ENCODE assay signal across 1 cellular context in the genomic region with DNA sequence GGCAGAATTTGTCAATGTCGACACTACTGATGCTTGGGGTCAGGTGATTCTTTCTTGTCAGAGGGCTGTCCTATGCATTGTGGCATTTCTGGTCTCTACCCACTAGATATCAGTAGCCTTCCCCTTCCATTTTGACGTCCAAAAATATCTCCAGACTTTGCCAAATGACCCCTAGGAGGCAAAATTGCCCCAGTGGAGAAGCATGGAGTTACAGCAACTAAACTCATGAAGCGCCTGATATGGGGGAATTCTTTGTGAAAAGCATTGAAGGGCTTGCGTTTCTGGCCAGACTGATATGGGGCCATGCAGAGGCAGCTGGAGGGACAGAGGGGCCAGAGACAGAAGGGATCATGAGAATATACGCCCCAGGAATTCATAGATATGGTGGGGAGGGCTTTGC.
TF ChIP-seq lines count a peak whose summit lies in the region.

No MANE protein-coding gene starts in this region.

TF ChIP-seq in GM23338, 12 proteins besides CTCF, POLR2A, EP300 and RAD21:
- TF ChIP-seq, protein P1, sequence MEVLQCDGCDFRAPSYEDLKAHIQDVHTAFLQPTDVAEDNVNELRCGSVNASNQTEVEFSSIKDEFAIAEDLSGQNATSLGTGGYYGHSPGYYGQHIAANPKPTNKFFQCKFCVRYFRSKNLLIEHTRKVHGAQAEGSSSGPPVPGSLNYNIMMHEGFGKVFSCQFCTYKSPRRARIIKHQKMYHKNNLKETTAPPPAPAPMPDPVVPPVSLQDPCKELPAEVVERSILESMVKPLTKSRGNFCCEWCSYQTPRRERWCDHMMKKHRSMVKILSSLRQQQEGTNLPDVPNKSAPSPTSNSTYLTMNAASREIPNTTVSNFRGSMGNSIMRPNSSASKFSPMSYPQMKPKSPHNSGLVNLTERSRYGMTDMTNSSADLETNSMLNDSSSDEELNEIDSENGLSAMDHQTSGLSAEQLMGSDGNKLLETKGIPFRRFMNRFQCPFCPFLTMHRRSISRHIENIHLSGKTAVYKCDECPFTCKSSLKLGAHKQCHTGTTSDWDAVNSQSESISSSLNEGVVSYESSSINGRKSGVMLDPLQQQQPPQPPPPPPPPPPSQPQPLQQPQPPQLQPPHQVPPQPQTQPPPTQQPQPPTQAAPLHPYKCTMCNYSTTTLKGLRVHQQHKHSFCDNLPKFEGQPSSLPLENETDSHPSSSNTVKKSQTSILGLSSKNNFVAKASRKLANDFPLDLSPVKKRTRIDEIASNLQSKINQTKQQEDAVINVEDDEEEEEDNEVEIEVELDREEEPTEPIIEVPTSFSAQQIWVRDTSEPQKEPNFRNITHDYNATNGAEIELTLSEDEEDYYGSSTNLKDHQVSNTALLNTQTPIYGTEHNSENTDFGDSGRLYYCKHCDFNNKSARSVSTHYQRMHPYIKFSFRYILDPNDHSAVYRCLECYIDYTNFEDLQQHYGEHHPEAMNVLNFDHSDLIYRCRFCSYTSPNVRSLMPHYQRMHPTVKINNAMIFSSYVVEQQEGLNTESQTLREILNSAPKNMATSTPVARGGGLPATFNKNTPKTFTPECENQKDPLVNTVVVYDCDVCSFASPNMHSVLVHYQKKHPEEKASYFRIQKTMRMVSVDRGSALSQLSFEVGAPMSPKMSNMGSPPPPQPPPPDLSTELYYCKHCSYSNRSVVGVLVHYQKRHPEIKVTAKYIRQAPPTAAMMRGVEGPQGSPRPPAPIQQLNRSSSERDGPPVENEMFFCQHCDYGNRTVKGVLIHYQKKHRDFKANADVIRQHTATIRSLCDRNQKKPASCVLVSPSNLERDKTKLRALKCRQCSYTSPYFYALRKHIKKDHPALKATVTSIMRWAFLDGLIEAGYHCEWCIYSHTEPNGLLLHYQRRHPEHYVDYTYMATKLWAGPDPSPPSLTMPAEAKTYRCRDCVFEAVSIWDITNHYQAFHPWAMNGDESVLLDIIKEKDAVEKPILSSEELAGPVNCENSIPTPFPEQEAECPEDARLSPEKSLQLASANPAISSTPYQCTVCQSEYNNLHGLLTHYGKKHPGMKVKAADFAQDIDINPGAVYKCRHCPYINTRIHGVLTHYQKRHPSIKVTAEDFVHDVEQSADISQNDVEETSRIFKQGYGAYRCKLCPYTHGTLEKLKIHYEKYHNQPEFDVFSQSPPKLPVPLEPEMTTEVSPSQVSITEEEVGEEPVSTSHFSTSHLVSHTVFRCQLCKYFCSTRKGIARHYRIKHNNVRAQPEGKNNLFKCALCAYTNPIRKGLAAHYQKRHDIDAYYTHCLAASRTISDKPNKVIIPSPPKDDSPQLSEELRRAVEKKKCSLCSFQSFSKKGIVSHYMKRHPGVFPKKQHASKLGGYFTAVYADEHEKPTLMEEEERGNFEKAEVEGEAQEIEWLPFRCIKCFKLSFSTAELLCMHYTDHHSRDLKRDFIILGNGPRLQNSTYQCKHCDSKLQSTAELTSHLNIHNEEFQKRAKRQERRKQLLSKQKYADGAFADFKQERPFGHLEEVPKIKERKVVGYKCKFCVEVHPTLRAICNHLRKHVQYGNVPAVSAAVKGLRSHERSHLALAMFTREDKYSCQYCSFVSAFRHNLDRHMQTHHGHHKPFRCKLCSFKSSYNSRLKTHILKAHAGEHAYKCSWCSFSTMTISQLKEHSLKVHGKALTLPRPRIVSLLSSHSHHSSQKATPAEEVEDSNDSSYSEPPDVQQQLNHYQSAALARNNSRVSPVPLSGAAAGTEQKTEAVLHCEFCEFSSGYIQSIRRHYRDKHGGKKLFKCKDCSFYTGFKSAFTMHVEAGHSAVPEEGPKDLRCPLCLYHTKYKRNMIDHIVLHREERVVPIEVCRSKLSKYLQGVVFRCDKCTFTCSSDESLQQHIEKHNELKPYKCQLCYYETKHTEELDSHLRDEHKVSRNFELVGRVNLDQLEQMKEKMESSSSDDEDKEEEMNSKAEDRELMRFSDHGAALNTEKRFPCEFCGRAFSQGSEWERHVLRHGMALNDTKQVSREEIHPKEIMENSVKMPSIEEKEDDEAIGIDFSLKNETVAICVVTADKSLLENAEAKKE (CRISPR knock-in tag; IDR thresholded peaks at IDR 0.05): no peak
- no peak for TF ChIP-seq ZNF331 (CRISPR knock-in tag; IDR thresholded peaks at IDR 0.05; ENCODE audit: low read depth)
- no peak for TF ChIP-seq ZNF114 (CRISPR knock-in tag; IDR thresholded peaks at IDR 0.05)
- TF ChIP-seq EZH2phosphoT487 (IDR thresholded peaks at IDR 0.05; ENCODE audit: unreplicated experiment): no peak
- TF ChIP-seq POLR2AphosphoS5 (IDR thresholded peaks at IDR 0.05; ENCODE audit: low read depth): no peak
- no peak for TF ChIP-seq STAT1 (IDR thresholded peaks at IDR 0.05; ENCODE audit: unreplicated experiment)
- TF ChIP-seq, protein P2, sequence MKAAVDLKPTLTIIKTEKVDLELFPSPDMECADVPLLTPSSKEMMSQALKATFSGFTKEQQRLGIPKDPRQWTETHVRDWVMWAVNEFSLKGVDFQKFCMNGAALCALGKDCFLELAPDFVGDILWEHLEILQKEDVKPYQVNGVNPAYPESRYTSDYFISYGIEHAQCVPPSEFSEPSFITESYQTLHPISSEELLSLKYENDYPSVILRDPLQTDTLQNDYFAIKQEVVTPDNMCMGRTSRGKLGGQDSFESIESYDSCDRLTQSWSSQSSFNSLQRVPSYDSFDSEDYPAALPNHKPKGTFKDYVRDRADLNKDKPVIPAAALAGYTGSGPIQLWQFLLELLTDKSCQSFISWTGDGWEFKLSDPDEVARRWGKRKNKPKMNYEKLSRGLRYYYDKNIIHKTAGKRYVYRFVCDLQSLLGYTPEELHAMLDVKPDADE (IDR thresholded peaks at IDR 0.05): no peak
- no peak for TF ChIP-seq NANOG (IDR thresholded peaks at IDR 0.05; ENCODE audit: borderline replicate concordance)
- no peak for TF ChIP-seq EZH2 (IDR thresholded peaks at IDR 0.05; ENCODE audit: low read depth, unreplicated experiment)
- TF ChIP-seq, protein P3, sequence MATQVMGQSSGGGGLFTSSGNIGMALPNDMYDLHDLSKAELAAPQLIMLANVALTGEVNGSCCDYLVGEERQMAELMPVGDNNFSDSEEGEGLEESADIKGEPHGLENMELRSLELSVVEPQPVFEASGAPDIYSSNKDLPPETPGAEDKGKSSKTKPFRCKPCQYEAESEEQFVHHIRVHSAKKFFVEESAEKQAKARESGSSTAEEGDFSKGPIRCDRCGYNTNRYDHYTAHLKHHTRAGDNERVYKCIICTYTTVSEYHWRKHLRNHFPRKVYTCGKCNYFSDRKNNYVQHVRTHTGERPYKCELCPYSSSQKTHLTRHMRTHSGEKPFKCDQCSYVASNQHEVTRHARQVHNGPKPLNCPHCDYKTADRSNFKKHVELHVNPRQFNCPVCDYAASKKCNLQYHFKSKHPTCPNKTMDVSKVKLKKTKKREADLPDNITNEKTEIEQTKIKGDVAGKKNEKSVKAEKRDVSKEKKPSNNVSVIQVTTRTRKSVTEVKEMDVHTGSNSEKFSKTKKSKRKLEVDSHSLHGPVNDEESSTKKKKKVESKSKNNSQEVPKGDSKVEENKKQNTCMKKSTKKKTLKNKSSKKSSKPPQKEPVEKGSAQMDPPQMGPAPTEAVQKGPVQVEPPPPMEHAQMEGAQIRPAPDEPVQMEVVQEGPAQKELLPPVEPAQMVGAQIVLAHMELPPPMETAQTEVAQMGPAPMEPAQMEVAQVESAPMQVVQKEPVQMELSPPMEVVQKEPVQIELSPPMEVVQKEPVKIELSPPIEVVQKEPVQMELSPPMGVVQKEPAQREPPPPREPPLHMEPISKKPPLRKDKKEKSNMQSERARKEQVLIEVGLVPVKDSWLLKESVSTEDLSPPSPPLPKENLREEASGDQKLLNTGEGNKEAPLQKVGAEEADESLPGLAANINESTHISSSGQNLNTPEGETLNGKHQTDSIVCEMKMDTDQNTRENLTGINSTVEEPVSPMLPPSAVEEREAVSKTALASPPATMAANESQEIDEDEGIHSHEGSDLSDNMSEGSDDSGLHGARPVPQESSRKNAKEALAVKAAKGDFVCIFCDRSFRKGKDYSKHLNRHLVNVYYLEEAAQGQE (IDR thresholded peaks at IDR 0.05; ENCODE audit: unreplicated experiment): no peak
- TF ChIP-seq CREB1 (CRISPR knock-in tag; IDR thresholded peaks at IDR 0.05; ENCODE audit: low read depth): no peak
- TF ChIP-seq JUNB (IDR thresholded peaks at IDR 0.05; ENCODE audit: unreplicated experiment): no peak
